In genomic region chr6:131761061-131761761, GRCh38 we compare ENCODE assay signal across 15 cellular contexts. TPM values are rescaled to one million over a fixed set of nuclear protein-coding genes. Genes with fewer than 3 reads are reported as not detected.
A peak's percentile ranks its signal among the peaks of the same experiment; 100 is the strongest.
DNase-seq lines count a peak whose midpoint lies in the region; FAIRE-seq and TF ChIP-seq lines count a peak whose summit lies in the region.
"Had no signal": no experiment of that assay in that cellular context is flagged by ENCODE, and none has a peak within 500 bp of the region (broad histone marks: within the 10 kb centered on the region; RNA-seq: fewer than 3 reads in every experiment).

No MANE protein-coding gene starts in this region.

- peak; percentile 27 for DNase-seq in HFF-Myc (ENCODE audit: extremely low read depth, low read depth)
- DNase-seq in amniotic epithelial cell (ENCODE audit: low read depth): peak; percentile 72
- DNase-seq in fibroblast of the aortic adventitia (ENCODE audit: low read depth): peak; percentile 68
- peak; percentile 31 for DNase-seq in urothelium cell line (ENCODE audit: low spot score)
- no peak for DNase-seq in SHP77 treated with DMSO at 0.1 percent for 48 hours (lab: John Stamatoyannopoulos, UW)
- no peak for DNase-seq in NCI-H1105 treated with DMSO at 0.1 percent for 48 hours (lab: John Stamatoyannopoulos, UW)
- no peak for DNase-seq in activated CD8-positive, alpha-beta memory T cell treated with anti-CD3 and anti-CD28 coated beads for 24 hours
- DNase-seq: activated CD4-positive, alpha-beta T cell treated with anti-CD3 and anti-CD28 coated beads for 4 hours; CD4-positive, CD25-positive, alpha-beta regulatory T cell; colonic mucosa; hippocampal formation; SHP77 had no signal

- FAIRE-seq in urothelium cell line (lab: Jason Lieb, UNC): no peak

- H3K4me3 ChIP-seq in HFF-Myc (replicated peaks; ENCODE audit: low read depth, low read length) (no peak overlapping the region), fibroblast of the aortic adventitia (ENCODE audit: low read depth, low read length) (no peak overlapping the region)
- H3K4me3 ChIP-seq: colonic mucosa, vagina had no signal

- TF ChIP-seq CTCF in HFF-Myc (IDR thresholded peaks at IDR 0.05; ENCODE audit: low read depth, low read length, missing control alignments) (no peak), fibroblast of the aortic adventitia (IDR thresholded peaks at IDR 0.05; ENCODE audit: insufficient read depth, low read length) (no peak)

RNA-seq across cellular contexts. Expression of gene ENPP1, which starts 46.6 kb away (rescaled TPM):
- 5.6 and 7.4 TPM in 2 replicates for total RNA-seq in fibroblast of the aortic adventitia (ENCODE audit: low replicate concordance)
- total RNA-seq: CD4-positive, CD25-positive, alpha-beta regulatory T cell had no signal

RNA-seq across cellular contexts. Expression of gene CTAGE9, which starts 50.4 kb away (rescaled TPM):
- total RNA-seq in fibroblast of the aortic adventitia (ENCODE audit: low replicate concordance): not detected in 2 replicates
- total RNA-seq: CD4-positive, CD25-positive, alpha-beta regulatory T cell; colonic mucosa; left lobe of liver; T-helper 2 cell treated with Interferon-gamma antibody and Interleukin-4, amounts not matched to agents 100 ng/mL and 5 ng/mL, for 36 hours; vagina had no signal

Comparison
In these comparisons a context has a peak if more than half of its experiments do, and no peak if none do; other contexts are left out.
1. DNase-seq: peak in HFF-Myc (single experiment), amniotic epithelial cell (single experiment), fibroblast of the aortic adventitia (single experiment) and urothelium cell line (single experiment); none in SHP77 treated with DMSO at 0.1 percent for 48 hours (single experiment), NCI-H1105 treated with DMSO at 0.1 percent for 48 hours (single experiment) and activated CD8-positive, alpha-beta memory T cell treated with anti-CD3 and anti-CD28 coated beads for 24 hours (single experiment).